Comparison of ENCODE assay signal across 11 cellular contexts in the genomic region with DNA sequence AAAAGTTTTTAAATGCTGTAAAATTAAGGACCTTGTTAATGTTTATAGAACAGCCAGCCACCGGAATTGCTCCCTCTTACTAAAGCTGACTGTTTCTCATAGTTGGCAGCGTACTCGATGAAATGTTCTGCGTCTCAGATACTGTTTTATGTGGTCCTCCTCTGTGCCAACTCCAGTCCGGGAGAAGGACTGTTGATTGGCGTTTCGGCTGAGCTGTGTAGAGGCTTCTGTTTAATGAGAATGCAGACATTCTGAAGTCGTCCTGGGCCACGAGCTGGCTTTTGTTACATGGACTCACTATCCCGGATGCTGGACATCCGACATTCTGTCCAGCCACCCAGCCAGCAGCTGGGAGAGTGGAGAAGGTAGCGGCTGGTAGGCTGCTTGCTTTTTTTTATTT.
A peak's percentile ranks its signal among the peaks of the same experiment; 100 is the strongest.
DNase-seq lines count a peak whose midpoint lies in the region; ATAC-seq and TF ChIP-seq lines count a peak whose summit lies in the region.
"Had no signal": no experiment of that assay in that cellular context is flagged by ENCODE, and none has a peak within 500 bp of the region (broad histone marks: within the 10 kb centered on the region; RNA-seq: fewer than 3 reads in every experiment).

No MANE protein-coding gene starts in this region.

- no peak overlapping the region for H4K5ac ChIP-seq in H9 (ENCODE audit: insufficient read length, low read depth, low read length)

- H4K91ac ChIP-seq in H9 (ENCODE audit: insufficient read length, low read depth, low read length) = no peak overlapping the region

- H2BK20ac ChIP-seq in H9 (ENCODE audit: low read depth, low read length, poor library complexity, severe bottlenecking) = no peak overlapping the region

- no peak overlapping the region for H2BK120ac ChIP-seq in H9 (ENCODE audit: low read depth, low read length, poor library complexity, severe bottlenecking)

- no peaks in the 10 kb centered on the region for H3K23me2 ChIP-seq in H9 (ENCODE audit: insufficient read length, low read depth, low read length, poor library complexity, severe bottlenecking)

- H3K9me3 ChIP-seq in right atrium auricular region = no peaks in the 10 kb centered on the region
- H3K9me3 ChIP-seq in H9 (ENCODE audit: control insufficient read depth, low read depth, low read length) = no peaks in the 10 kb centered on the region

- no peak overlapping the region for H3K14ac ChIP-seq in H9 (ENCODE audit: insufficient read depth, low read length)

- no peaks in the 10 kb centered on the region for H3K79me2 ChIP-seq in H9 (ENCODE audit: insufficient read depth, low read length)

- H3K9ac ChIP-seq in H9 (ENCODE audit: extremely low read depth, insufficient read length, low read length) = no peak overlapping the region

- no peak overlapping the region for H2AFZ ChIP-seq in H9 (ENCODE audit: low read length)

- H3K4me1 ChIP-seq in right atrium auricular region = peaks cover 0 to 43% of the 10 kb centered on the region in 2 donors
- H3K4me1 ChIP-seq in H9 (ENCODE audit: insufficient read depth, low read length) = no peaks in the 10 kb centered on the region

- H4K8ac ChIP-seq in H9 (replicated peaks; ENCODE audit: insufficient read length, low read depth, low read length) = no peak overlapping the region

- no peaks in the 10 kb centered on the region; a peak in 4 of 7 replicates for H3K36me3 Mint-ChIP-seq in H9 (ENCODE audit: insufficient read depth in 1 of 3, low read depth in 3 of 3)

- H3K23ac ChIP-seq in H9 (ENCODE audit: insufficient read length, low read depth, low read length) = no peak overlapping the region

- no peaks in the 10 kb centered on the region for H3K27me3 ChIP-seq in right atrium auricular region
- no peaks in the 10 kb centered on the region for H3K27me3 ChIP-seq in H9 (ENCODE audit: insufficient read depth, low read length)

- no peak for TF ChIP-seq POLR2A in erythroblast (IDR thresholded peaks at IDR 0.05; ENCODE audit: low read length)

- H3K4me2 ChIP-seq in H9 (ENCODE audit: insufficient read depth, insufficient read length, low read length) = no peak overlapping the region

- H3K36me3 ChIP-seq in right atrium auricular region = peaks cover 8% of the 10 kb centered on the region

- DNase-seq in DMS53 treated with DMSO at 0.1 percent for 48 hours (lab: John Stamatoyannopoulos, UW; ENCODE audit: unreplicated experiment) (peak; percentile 39), astrocyte of the hippocampus (ENCODE audit: low read depth, low spot score) (peak; percentile 93), right atrium auricular region (ENCODE audit: low spot score) (no peak), retina (peak; percentile 41), H9 (no peak), erythroblast (lab: John Stamatoyannopoulos, UW) (no peak)
- DNase-seq: activated CD8-positive, alpha-beta memory T cell treated with anti-CD3 and anti-CD28 coated beads, Interleukin-2, amount 50 U/mL, for 4 hours; effector memory CD8-positive, alpha-beta T cell; T-helper 1 cell had no signal

- H3K27me3 Mint-ChIP-seq in H9 (ENCODE audit: low read depth) = no peaks in the 10 kb centered on the region
- H3K27me3 Mint-ChIP-seq: effector memory CD8-positive, alpha-beta T cell had no signal

- no peaks in the 10 kb centered on the region for H4K20me1 ChIP-seq in H9 (ENCODE audit: control insufficient read depth, insufficient read depth, insufficient read length)

- peaks cover 9 to 26% of the 10 kb centered on the region in 2 experiments for H3K4me1 Mint-ChIP-seq in H9

- TF ChIP-seq CTCF in right atrium auricular region (IDR thresholded peaks at IDR 0.05) (no peak), H9 (conservative IDR thresholded peaks at IDR 0.05) (no peak)

- H2BK12ac ChIP-seq in H9 (ENCODE audit: insufficient read length, low read depth, low read length) = no peak overlapping the region

- no peak overlapping the region for H2BK5ac ChIP-seq in H9 (ENCODE audit: insufficient read length, low read length)

- H2BK15ac ChIP-seq in H9 (ENCODE audit: low read depth, low read length) = no peak overlapping the region

- no peak overlapping the region for H3K4me3 ChIP-seq in right atrium auricular region

- H2AK5ac ChIP-seq in H9 (ENCODE audit: insufficient read length, low read length) = no peak overlapping the region

- no peak overlapping the region for H3K4ac ChIP-seq in H9 (ENCODE audit: low read depth, low read length)

- ATAC-seq in GM19467 (IDR thresholded peaks at IDR 0.05; ENCODE audit: unreplicated experiment) (no peak), HG02870 (IDR thresholded peaks at IDR 0.05; ENCODE audit: unreplicated experiment) (no peak)
- ATAC-seq: effector memory CD8-positive, alpha-beta T cell had no signal

- no CpG with 5 or more reads among the region's 12 CpGs for WGBS in H9 (ENCODE audit: extremely low coverage, insufficient read length, low lambda C conversion rate)

- no peak overlapping the region for H3K18ac ChIP-seq in H9 (ENCODE audit: insufficient read length, low read depth, low read length)

- H3K79me1 ChIP-seq in H9 (ENCODE audit: insufficient read depth, low read depth, low read length, poor library complexity, severe bottlenecking) = no peaks in the 10 kb centered on the region

- no peak overlapping the region for H3K4me3 Mint-ChIP-seq in H9
- H3K4me3 Mint-ChIP-seq: effector memory CD8-positive, alpha-beta T cell had no signal

- no peak overlapping the region for H3T11ph ChIP-seq in H9 (ENCODE audit: low read length)

- H3K27ac Mint-ChIP-seq in H9 = no peak overlapping the region

- no peak overlapping the region for H3K56ac ChIP-seq in H9 (ENCODE audit: insufficient read length, low read depth, low read length)

- no peaks in the 10 kb centered on the region for H3K9me3 Mint-ChIP-seq in H9
- H3K9me3 Mint-ChIP-seq: effector memory CD8-positive, alpha-beta T cell had no signal

- peak overlapping the region; percentile 77 to 80 for H3K27ac ChIP-seq in right atrium auricular region
- no peak overlapping the region for H3K27ac ChIP-seq in H9 (ENCODE audit: insufficient read length, low read depth, low read length)

Comparison
In these comparisons a context has a peak if more than half of its experiments do, and no peak if none do; other contexts are left out.
1. DNase-seq: peak in DMS53 treated with DMSO at 0.1 percent for 48 hours (single experiment), astrocyte of the hippocampus (single experiment) and retina (single experiment); none in right atrium auricular region (single experiment), H9 (single experiment) and erythroblast (0 of 2).